ENCODE assay signal across 8 cellular contexts in the genomic region with DNA sequence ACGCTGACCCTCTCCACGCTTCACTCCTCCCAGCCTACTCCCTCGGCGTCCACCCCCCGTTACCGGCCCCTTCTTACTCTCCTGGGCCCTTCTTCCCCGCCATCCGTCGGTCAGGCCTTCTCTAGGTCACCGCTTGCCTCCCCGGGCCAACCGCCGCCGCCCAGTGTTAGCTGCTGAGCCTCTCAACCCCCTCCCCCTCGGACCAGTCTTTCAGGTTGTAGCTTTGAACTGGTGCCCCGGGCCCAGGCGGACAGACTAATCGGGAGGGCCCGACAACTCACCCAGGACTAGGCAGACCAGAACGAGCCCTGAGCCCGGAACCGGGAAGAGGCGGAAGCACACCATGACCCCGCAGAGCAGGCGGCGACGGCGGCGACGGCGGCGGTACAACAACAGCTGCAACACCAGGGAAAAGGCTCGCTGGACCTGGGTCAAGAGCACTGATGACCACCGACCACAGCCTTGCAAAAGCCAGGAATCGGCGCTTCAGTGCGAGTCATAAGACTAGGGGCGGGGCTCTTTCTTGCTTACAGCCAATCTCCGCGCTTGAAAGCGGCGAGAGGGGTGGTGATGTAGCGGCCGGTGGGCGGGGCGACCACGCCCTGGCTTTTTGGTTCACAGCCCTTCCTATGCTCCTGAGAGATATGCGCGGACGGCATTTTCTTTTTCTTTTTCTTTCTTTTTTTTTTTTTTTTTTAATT. TPM values are rescaled to one million over a fixed set of nuclear protein-coding genes. Genes with fewer than 3 reads are reported as not detected.
DNase-seq lines count a peak whose midpoint lies in the region; ATAC-seq and TF ChIP-seq lines count a peak whose summit lies in the region.

A gene (minus strand): TSS at position 472 of the 701 bp plus-strand sequence. CDS start 127 bp downstream, at position 345.

- H3K27me3 ChIP-seq in suprapubic skin, result no peaks in the 10 kb centered on the region

- H3K4me1 Mint-ChIP-seq in activated naive CD4-positive, alpha-beta T cell treated with anti-CD3 and anti-CD28 coated beads, Interleukin-2, amount 50 U/mL, for 24 hours, result peaks cover 31% of the 10 kb centered on the region

- H3K36me3 Mint-ChIP-seq in activated naive CD4-positive, alpha-beta T cell treated with anti-CD3 and anti-CD28 coated beads, Interleukin-2, amount 50 U/mL, for 24 hours, result no peaks in the 10 kb centered on the region

- TF ChIP-seq POLR2A in suprapubic skin (IDR thresholded peaks at IDR 0.05), result peak; percentile 34 to 81

- peak within 1 kb of the TSS; percentile 93 for H3K27ac Mint-ChIP-seq in activated naive CD4-positive, alpha-beta T cell treated with anti-CD3 and anti-CD28 coated beads, Interleukin-2, amount 50 U/mL, for 24 hours

- peak; percentile 84 for DNase-seq in GM10248 (ENCODE audit: extremely low spot score)
- peak; percentile 90 for DNase-seq in NCI-H1092 treated with DMSO at 0.1 percent for 48 hours (lab: John Stamatoyannopoulos, UW)
- DNase-seq in globus pallidus (ENCODE audit: low spot score), result peak; percentile 93
- peak; percentile 85 for DNase-seq in occipital lobe (lab: John Stamatoyannopoulos, UW)
- peak; percentile 91 to 93 for DNase-seq in suprapubic skin (ENCODE audit: low spot score in 2 of 2)

- POLR2A ChIA-PET in GM10248 (lab: Yijun Ruan, JAX), result no interaction called here

- H3K4me1 ChIP-seq in suprapubic skin, result peaks cover 22% of the 10 kb centered on the region

- TF ChIP-seq EP300 in suprapubic skin (IDR thresholded peaks at IDR 0.05), result no peak

- CTCF ChIA-PET in GM10248 (lab: Yijun Ruan, JAX), result no interaction called here

- H3K27ac ChIP-seq in suprapubic skin, result peak within 1 kb of the TSS; percentile 93

- H3K9me3 Mint-ChIP-seq in activated naive CD4-positive, alpha-beta T cell treated with anti-CD3 and anti-CD28 coated beads, Interleukin-2, amount 50 U/mL, for 24 hours, result no peaks in the 10 kb centered on the region

- H3K9me3 ChIP-seq in suprapubic skin, result no peaks in the 10 kb centered on the region

- 32% methylated on average over 33 of the region's 50 CpGs for WGBS in suprapubic skin

- peak within 1 kb of the TSS; percentile 97 for H3K4me3 Mint-ChIP-seq in activated naive CD4-positive, alpha-beta T cell treated with anti-CD3 and anti-CD28 coated beads, Interleukin-2, amount 50 U/mL, for 24 hours

- no peaks in the 10 kb centered on the region for H3K27me3 Mint-ChIP-seq in activated naive CD4-positive, alpha-beta T cell treated with anti-CD3 and anti-CD28 coated beads, Interleukin-2, amount 50 U/mL, for 24 hours

- peak within 1 kb of the TSS; percentile 61 for H3K4me3 ChIP-seq in suprapubic skin

- TF ChIP-seq CTCF in GM10248 (IDR thresholded peaks at IDR 0.05; ENCODE audit: control extremely low read depth, extremely low read depth, low read depth, missing control alignments), result no peak
- TF ChIP-seq CTCF in suprapubic skin (IDR thresholded peaks at IDR 0.05), result no peak

- peak; percentile 97 for ATAC-seq in HG02623 (IDR thresholded peaks at IDR 0.05; ENCODE audit: unreplicated experiment)
- ATAC-seq in SK-N-SH treated with all-trans-retinoic acid at 6 μM for 48 hours, result peak; percentile 97

- H3K36me3 ChIP-seq in suprapubic skin, result no peaks in the 10 kb centered on the region

TF ChIP-seq in SK-N-SH treated with all-trans-retinoic acid at 6 μM for 48 hours, 23 proteins besides CTCF, POLR2A, EP300 and RAD21:
- no peak for TF ChIP-seq CSDC2 (CRISPR knock-in tag; IDR thresholded peaks at IDR 0.05)
- TF ChIP-seq TOX (CRISPR knock-in tag; IDR thresholded peaks at IDR 0.05; ENCODE audit: borderline replicate concordance), result no peak
- no peak for TF ChIP-seq ZNF565 (CRISPR knock-in tag; conservative IDR thresholded peaks at IDR 0.05; ENCODE audit: low read depth)
- no peak for TF ChIP-seq RARB (CRISPR knock-in tag; IDR thresholded peaks at IDR 0.05)
- no peak for TF ChIP-seq PPARA (CRISPR knock-in tag; IDR thresholded peaks at IDR 0.05; ENCODE audit: borderline replicate concordance)
- no peak for TF ChIP-seq ARNTL (CRISPR knock-in tag; IDR thresholded peaks at IDR 0.05; ENCODE audit: borderline replicate concordance, low read depth)
- no peak for TF ChIP-seq ZC3H10 (CRISPR knock-in tag; IDR thresholded peaks at IDR 0.05)
- TF ChIP-seq, protein P1, sequence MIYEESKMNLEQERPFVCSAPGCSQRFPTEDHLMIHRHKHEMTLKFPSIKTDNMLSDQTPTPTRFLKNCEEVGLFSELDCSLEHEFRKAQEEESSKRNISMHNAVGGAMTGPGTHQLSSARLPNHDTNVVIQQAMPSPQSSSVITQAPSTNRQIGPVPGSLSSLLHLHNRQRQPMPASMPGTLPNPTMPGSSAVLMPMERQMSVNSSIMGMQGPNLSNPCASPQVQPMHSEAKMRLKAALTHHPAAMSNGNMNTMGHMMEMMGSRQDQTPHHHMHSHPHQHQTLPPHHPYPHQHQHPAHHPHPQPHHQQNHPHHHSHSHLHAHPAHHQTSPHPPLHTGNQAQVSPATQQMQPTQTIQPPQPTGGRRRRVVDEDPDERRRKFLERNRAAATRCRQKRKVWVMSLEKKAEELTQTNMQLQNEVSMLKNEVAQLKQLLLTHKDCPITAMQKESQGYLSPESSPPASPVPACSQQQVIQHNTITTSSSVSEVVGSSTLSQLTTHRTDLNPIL (CRISPR knock-in tag; IDR thresholded peaks at IDR 0.05; ENCODE audit: low read depth), result no peak
- TF ChIP-seq BACH2 (CRISPR knock-in tag; IDR thresholded peaks at IDR 0.05; ENCODE audit: borderline replicate concordance), result no peak
- TF ChIP-seq ISL1 (CRISPR knock-in tag; IDR thresholded peaks at IDR 0.05), result no peak
- no peak for TF ChIP-seq ZNF8 (CRISPR knock-in tag; IDR thresholded peaks at IDR 0.05)
TF ChIP-seq in SK-N-SH treated with all-trans-retinoic acid at 6 μM for 48 hours: peak in this region for 0.

RNA-seq across cellular contexts. Expression of the gene that starts here (rescaled TPM):
- total RNA-seq in occipital lobe (48.8 TPM), suprapubic skin (100 to 1,000 TPM; 119 to 154 (median 131) TPM)

Comparison
In these comparisons a context has a peak if more than half of its experiments do, and no peak if none do; other contexts are left out.
1. Peak in every context shown above with its lines: DNase-seq, ATAC-seq, H3K4me3 ChIP-seq and H3K27ac ChIP-seq.